ENCODE assay signal across 9 cellular contexts in the genomic region with DNA sequence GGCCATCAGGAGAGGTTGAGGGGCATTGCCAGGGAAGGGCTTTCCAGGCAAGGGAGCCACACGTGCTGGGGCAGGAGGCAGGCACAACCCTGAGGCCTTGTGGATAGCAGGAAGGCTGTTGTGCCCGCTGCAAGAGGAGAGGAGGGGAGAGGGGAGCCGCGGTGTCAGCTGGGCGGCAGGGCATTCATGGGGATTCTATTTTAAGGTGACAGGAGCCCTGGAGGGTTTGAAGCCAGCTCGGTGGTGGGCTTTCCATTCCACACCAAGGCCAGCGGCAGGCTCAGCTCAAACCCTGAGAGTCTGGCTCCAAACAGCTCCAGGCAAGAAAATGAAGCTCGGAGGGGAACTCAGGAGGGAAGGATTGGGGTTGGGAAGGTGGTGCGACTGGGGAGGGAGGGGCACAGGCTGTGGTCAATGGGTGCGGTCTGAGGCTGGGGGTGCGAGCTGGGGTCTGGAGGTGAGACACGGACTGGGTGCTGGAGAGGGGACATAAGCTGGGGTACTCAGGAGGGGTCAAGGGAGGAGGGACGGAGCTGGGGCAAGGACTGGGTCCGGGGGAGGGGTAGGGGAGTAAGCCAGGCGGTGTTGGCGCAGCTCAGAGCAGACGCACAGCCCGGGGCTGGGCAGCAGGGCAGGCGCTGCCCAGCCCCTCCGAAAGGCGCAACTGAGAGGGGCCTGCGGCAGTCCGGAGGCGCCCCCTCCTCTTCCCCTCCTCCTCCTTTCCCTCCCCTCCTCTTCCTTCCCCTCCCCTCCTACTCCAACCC. TPM values are rescaled to one million over a fixed set of nuclear protein-coding genes. Genes with fewer than 3 reads are reported as not detected.
DNase-seq lines count a peak whose midpoint lies in the region; TF ChIP-seq lines count a peak whose summit lies in the region.
"Had no signal": no experiment of that assay in that cellular context is flagged by ENCODE, and none has a peak within 500 bp of the region (broad histone marks: within the 10 kb centered on the region; RNA-seq: fewer than 3 reads in every experiment).

No MANE protein-coding gene starts in this region.

- H3K4me3 ChIP-seq in AG04449 (ENCODE audit: low read depth, low read length) = peak overlapping the region; percentile 64
- peak overlapping the region; percentile 25; the same call in 1 of the 2 replicates for H3K4me3 ChIP-seq in MM.1S (ENCODE audit: low read length)
- peak overlapping the region; percentile 36 for H3K4me3 ChIP-seq in epithelial cell of esophagus (ENCODE audit: low read length)

- no peaks in the 10 kb centered on the region for H3F3A ChIP-seq in MM.1S (ENCODE audit: insufficient read depth, low read length)

- no peak overlapping the region for H3K9ac ChIP-seq in MM.1S (ENCODE audit: low read length)

- POLR2A ChIA-PET in AG04449 (lab: Yijun Ruan, JAX) = no interaction called here

- no peak overlapping the region for H3K27ac ChIP-seq in MM.1S (ENCODE audit: low read length)
- H3K27ac ChIP-seq: epithelial cell of prostate had no signal

- no peaks in the 10 kb centered on the region for H3K9me2 ChIP-seq in MM.1S (replicated peaks; ENCODE audit: insufficient read depth, low read length)

- CTCF ChIA-PET in AG04449 (lab: Yijun Ruan, JAX) = interaction anchor here (0.7 to 7.2 kb wide), 24 partner anchors 9 to 1414 kb away, joined by 3 to 113 read pairs (median 4); a partner anchor contains a TSS

- DNase-seq in AG04449 (ENCODE audit: low read depth, low spot score) = no peak
- no peak for DNase-seq in MM.1S
- no peak for DNase-seq in epithelial cell of esophagus (ENCODE audit: low read depth)
- peak; percentile 61 for DNase-seq in myocyte (ENCODE audit: low read depth)
- DNase-seq in stimulated activated CD4-positive, alpha-beta T cell treated with anti-CD3 and anti-CD28 coated beads, Interleukin-2, amount 100 ng/mL, for 48 hours = no peak
- no peak for DNase-seq in H4 (ENCODE audit: low spot score)
- DNase-seq in central memory CD4-positive, alpha-beta T cell = no peak
- no peak for DNase-seq in NCI-H524 treated with DMSO at 0.1 percent for 48 hours (lab: John Stamatoyannopoulos, UW)

- TF ChIP-seq CTCF in AG04449 (IDR thresholded peaks at IDR 0.05; ENCODE audit: insufficient read depth, low read length, missing control alignments) (no peak), MM.1S (IDR thresholded peaks at IDR 0.05; ENCODE audit: low read length) (no peak), epithelial cell of esophagus (IDR thresholded peaks at IDR 0.05; ENCODE audit: insufficient read depth, low read depth, low read length, missing control alignments) (no peak)

- H3K4me1 ChIP-seq in MM.1S (ENCODE audit: low read length) = no peaks in the 10 kb centered on the region

- H3K79me2 ChIP-seq in MM.1S (ENCODE audit: low read length) = no peaks in the 10 kb centered on the region

- H3K27me3 ChIP-seq in MM.1S (replicated peaks; ENCODE audit: insufficient read depth, low read length) = no peaks in the 10 kb centered on the region

- peak overlapping the region; percentile 58 for H2AFZ ChIP-seq in MM.1S (ENCODE audit: low read length)

- no peaks in the 10 kb centered on the region for H4K20me1 ChIP-seq in MM.1S (ENCODE audit: insufficient read depth, low read length)

- H3K4me2 ChIP-seq in MM.1S (ENCODE audit: low read depth, low read length) = peak overlapping the region; percentile 37; the same call in 1 of the 2 replicates

- no peaks in the 10 kb centered on the region for H3K36me3 ChIP-seq in MM.1S (replicated peaks; ENCODE audit: insufficient read depth, low read length)

- no peaks in the 10 kb centered on the region for H3K9me3 ChIP-seq in MM.1S (replicated peaks; ENCODE audit: insufficient read depth, low read length)

RNA-seq across cellular contexts. Expression of a gene that starts 43.4 kb away (rescaled TPM):
- 41.6 and 49.1 TPM in 2 replicates for total RNA-seq in myocyte
- polyA plus RNA-seq in myocyte (2012) = 41.6 TPM
- 42.7 and 54.0 TPM in 2 replicates for total RNA-seq in H4 (2014; rRNA removed; shearing (Covaris generic))

RNA-seq across cellular contexts. Expression of a gene that starts 51.1 kb away (rescaled TPM):
- total RNA-seq in myocyte = 14.8 and 14.9 TPM in 2 replicates
- polyA plus RNA-seq in myocyte (2012) = 8.8 TPM
- total RNA-seq in H4 (2014; rRNA removed; shearing (Covaris generic)) = 114 and 136 TPM in 2 replicates
